In genomic region chr10:85720931-85721330, GRCh38 we compare ENCODE assay signal across 25 cellular contexts.
DNase-seq lines count a peak whose midpoint lies in the region; ATAC-seq and TF ChIP-seq lines count a peak whose summit lies in the region.
"Had no signal": no experiment of that assay in that cellular context is flagged by ENCODE, and none has a peak within 500 bp of the region (broad histone marks: within the 10 kb centered on the region; RNA-seq: fewer than 3 reads in every experiment).

No MANE protein-coding gene starts in this region.

- no peak overlapping the region for H3K27ac Mint-ChIP-seq in MCF 10A (ENCODE audit: low read depth, unreplicated experiment)
- H3K27ac Mint-ChIP-seq: B cell; CD4-positive, alpha-beta memory T cell; CD4-positive, CD25-positive, alpha-beta regulatory T cell; CD8-positive, alpha-beta memory T cell had no signal

- H3K79me2 ChIP-seq in mammary epithelial cell (ENCODE audit: insufficient read depth, low read length) = no peaks in the 10 kb centered on the region

- H3K4me2 ChIP-seq in mammary epithelial cell (ENCODE audit: insufficient read depth, low read depth, low read length) = no peak overlapping the region
- H3K4me2 ChIP-seq: A549; BLaER1 treated with 17β-estradiol and CSF1 and Interleukin-3, amounts not matched to agents 10 nM and 100 nM had no signal

- no peak overlapping the region for H3K9ac ChIP-seq in mammary epithelial cell (ENCODE audit: insufficient read depth, low read length)
- H3K9ac ChIP-seq: BLaER1 treated with 17β-estradiol and CSF1 and Interleukin-3, amounts not matched to agents 10 nM and 100 nM had no signal

- TF ChIP-seq POLR2A in breast epithelium (IDR thresholded peaks at IDR 0.05) = no peak

- H4K20me1 ChIP-seq in mammary epithelial cell (ENCODE audit: insufficient read depth, low read length) = no peaks in the 10 kb centered on the region
- H4K20me1 ChIP-seq: BLaER1 treated with 17β-estradiol and CSF1 and Interleukin-3, amounts not matched to agents 10 nM and 100 nM had no signal

- in situ Hi-C loops in mammary epithelial cell (cut with MboI; ENCODE audit: low sequenced_read_pairs in 2 of 2) = no loop called here

- peaks cover 7% of the 10 kb centered on the region for H3K9me3 Mint-ChIP-seq in MCF 10A (ENCODE audit: unreplicated experiment)
- H3K9me3 Mint-ChIP-seq: CD4-positive, alpha-beta memory T cell; CD8-positive, alpha-beta memory T cell had no signal

- BruUV-seq in MCF 10A (replicated peaks; lab: Mats Ljungman, UMichigan) (no TSS peak), mammary epithelial cell (replicated peaks; lab: Mats Ljungman, UMichigan) (no TSS peak)

- H2AFZ ChIP-seq in mammary epithelial cell (ENCODE audit: low read depth, low read length) = no peak overlapping the region

- H3K4me1 ChIP-seq in breast epithelium (no peaks in the 10 kb centered on the region), mammary epithelial cell (ENCODE audit: insufficient read depth, low read length) (no peaks in the 10 kb centered on the region)
- H3K4me1 ChIP-seq: A549; BLaER1 treated with 17β-estradiol and CSF1 and Interleukin-3, amounts not matched to agents 10 nM and 100 nM had no signal

- WGBS in mammary epithelial cell (ENCODE audit: low coverage, missing lambda C conversion rate) = 53% methylated on average over 2 of the region's 2 CpGs

- no peaks in the 10 kb centered on the region for H3K36me3 ChIP-seq in breast epithelium
- H3K36me3 ChIP-seq in mammary epithelial cell (ENCODE audit: insufficient read depth, low read length) = no peaks in the 10 kb centered on the region
- H3K36me3 ChIP-seq: BLaER1 treated with 17β-estradiol and CSF1 and Interleukin-3, amounts not matched to agents 10 nM and 100 nM had no signal

- no peaks in the 10 kb centered on the region for H3K36me3 Mint-ChIP-seq in MCF 10A (ENCODE audit: insufficient read depth, unreplicated experiment)
- H3K36me3 Mint-ChIP-seq: CD4-positive, alpha-beta memory T cell; CD4-positive, CD25-positive, alpha-beta regulatory T cell; CD8-positive, alpha-beta memory T cell had no signal

- no peaks in the 10 kb centered on the region for H3K27me3 Mint-ChIP-seq in MCF 10A (ENCODE audit: insufficient read depth, unreplicated experiment)
- H3K27me3 Mint-ChIP-seq: B cell; CD4-positive, CD25-positive, alpha-beta regulatory T cell had no signal

- ATAC-seq in activated CD4-positive, CD25-positive, alpha-beta regulatory T cell treated with anti-CD3 and anti-CD28 coated beads, Interleukin-2, amount 50 U/mL, for 24 hours = no peak
- ATAC-seq: A549, GM12878 had no signal

- intact Hi-C loops in MCF 10A (cut with micrococcal nuclease) = no loop called here
- intact Hi-C loops in breast epithelium (cut with DNase I; ENCODE audit: low total_unique reads) = no loop called here
- intact Hi-C loops in mammary epithelial cell (cut with micrococcal nuclease) = no loop called here

- H3K27me3 ChIP-seq in breast epithelium (no peaks in the 10 kb centered on the region), mammary epithelial cell (ENCODE audit: insufficient read depth, low read length) (no peaks in the 10 kb centered on the region)
- H3K27me3 ChIP-seq: BLaER1 treated with 17β-estradiol and CSF1 and Interleukin-3, amounts not matched to agents 10 nM and 100 nM had no signal

- DNase-seq in MCF 10A (ENCODE audit: unreplicated experiment) (peak; percentile 58), breast epithelium (ENCODE audit: low spot score in 2 of 2) (no peak), mammary epithelial cell (peak; percentile 5), epithelial cell of esophagus (ENCODE audit: low read depth) (peak; percentile 63), CD1c-positive myeloid dendritic cell (ENCODE audit: extremely low spot score) (no peak)
- DNase-seq in activated CD8-positive, alpha-beta memory T cell treated with anti-CD3 and anti-CD28 coated beads, Interleukin-2, amount 50 U/mL, for 4 hours = no peak
- DNase-seq: AML-193; CD4-positive, alpha-beta memory T cell; CD4-positive, CD25-positive, alpha-beta regulatory T cell; CD8-positive, alpha-beta memory T cell; COR-L47; DMS 273 treated with DMSO at 0.1 percent for 48 hours; DMS153; DMS53; DMS79; DND-41; EL; GDM1 had no signal

- H3K9me3 ChIP-seq in breast epithelium = peaks cover 0 to 2% of the 10 kb centered on the region in 2 donors
- peaks cover 3% of the 10 kb centered on the region for H3K9me3 ChIP-seq in mammary epithelial cell (replicated peaks; ENCODE audit: insufficient read depth, low read length)
- H3K9me3 ChIP-seq: A549 had no signal

- dilution Hi-C loops in mammary epithelial cell (cut with HindIII; ENCODE audit: low sequenced_read_pairs) = no loop called here

- POLR2A ChIA-PET in MCF 10A (lab: Yijun Ruan, JAX) = interaction anchor here (1.6 kb wide), 1 partner anchor 78 kb away, joined by 4 read pairs; no protein-coding TSS in a partner anchor

- CTCF ChIA-PET in MCF 10A (lab: Yijun Ruan, JAX) (no interaction called here), mammary epithelial cell (lab: Charles Lee; ENCODE audit: low non-redundant PET) (no interaction called here)

- no peak overlapping the region for H3K4me3 Mint-ChIP-seq in MCF 10A (ENCODE audit: unreplicated experiment)
- H3K4me3 Mint-ChIP-seq: B cell; CD4-positive, alpha-beta memory T cell; CD4-positive, CD25-positive, alpha-beta regulatory T cell; CD8-positive, alpha-beta memory T cell had no signal

- H3K27ac ChIP-seq in breast epithelium (no peak overlapping the region), mammary epithelial cell (ENCODE audit: insufficient read depth, low read depth, low read length) (no peak overlapping the region)
- H3K27ac ChIP-seq: 22Rv1; A549; BLaER1 treated with 17β-estradiol and CSF1 and Interleukin-3, amounts not matched to agents 10 nM and 100 nM; C4-2B had no signal

- no peaks in the 10 kb centered on the region for H3K4me1 Mint-ChIP-seq in MCF 10A (ENCODE audit: insufficient read depth, unreplicated experiment)
- H3K4me1 Mint-ChIP-seq: B cell; CD4-positive, alpha-beta memory T cell; CD4-positive, CD25-positive, alpha-beta regulatory T cell; CD8-positive, alpha-beta memory T cell had no signal

- H3K4me3 ChIP-seq in breast epithelium = no peak overlapping the region
- H3K4me3 ChIP-seq in mammary epithelial cell (replicated peaks in 1 of 3; ENCODE audit: insufficient read depth in 1 of 3, low read depth in 2 of 3, low read length in 3 of 3) = no peak overlapping the region
- H3K4me3 ChIP-seq in epithelial cell of esophagus (ENCODE audit: low read length) = no peak overlapping the region
- H3K4me3 ChIP-seq: A549; BLaER1 treated with 17β-estradiol and CSF1 and Interleukin-3, amounts not matched to agents 10 nM and 100 nM; GM12878 had no signal

- TF ChIP-seq CTCF in MCF 10A (IDR thresholded peaks at IDR 0.05; ENCODE audit: unreplicated experiment) = no peak
- TF ChIP-seq CTCF in breast epithelium (IDR thresholded peaks at IDR 0.05) = no peak
- no peak for TF ChIP-seq CTCF in mammary epithelial cell (conservative IDR thresholded peaks at IDR 0.05 in 1 of 2, IDR thresholded peaks at IDR 0.05 in 1 of 2; ENCODE audit: extremely low read depth in 1 of 2, insufficient read depth in 1 of 2, low read depth in 1 of 2, low read length in 2 of 2)
- no peak for TF ChIP-seq CTCF in epithelial cell of esophagus (IDR thresholded peaks at IDR 0.05; ENCODE audit: insufficient read depth, low read depth, low read length, missing control alignments)

Comparison
In these comparisons a context has a peak if more than half of its experiments do, and no peak if none do; other contexts are left out.
1. DNase-seq: peak in MCF 10A (single experiment), mammary epithelial cell (single experiment) and epithelial cell of esophagus (single experiment); none in breast epithelium (0 of 2), CD1c-positive myeloid dendritic cell (single experiment) and activated CD8-positive, alpha-beta memory T cell treated with anti-CD3 and anti-CD28 coated beads, Interleukin-2, amount 50 U/mL, for 4 hours (single experiment).